In the genomic region with DNA sequence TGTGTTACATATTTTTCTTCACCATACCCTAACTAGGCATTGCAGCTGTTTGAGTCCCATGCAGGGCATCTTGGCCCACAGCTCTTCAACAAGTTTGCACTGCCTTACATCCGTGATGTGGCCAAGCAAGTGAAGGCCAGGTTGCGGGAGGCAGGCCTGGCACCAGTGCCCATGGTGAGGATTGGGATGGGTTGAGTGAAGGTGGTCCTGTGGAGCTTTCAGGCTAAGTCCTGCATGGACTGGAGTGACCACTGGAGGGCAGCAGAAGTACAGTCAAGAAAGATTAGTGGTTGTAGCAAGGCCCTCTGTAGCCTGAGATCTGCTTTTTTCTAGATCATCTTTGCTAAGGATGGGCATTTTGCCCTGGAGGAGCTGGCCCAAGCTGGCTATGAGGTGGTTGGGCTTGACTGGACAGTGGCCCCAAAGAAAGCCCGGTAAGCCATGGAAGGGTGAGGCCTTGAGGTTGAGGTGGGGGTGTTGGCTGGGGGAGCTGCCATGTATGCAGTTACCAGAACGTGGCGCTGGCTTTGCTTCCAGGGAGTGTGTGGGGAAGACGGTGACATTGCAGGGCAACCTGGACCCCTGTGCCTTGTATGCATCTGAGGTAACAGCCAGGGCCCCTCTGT, we compare ENCODE assay signal across 8 cellular contexts. TPM values are rescaled to one million over a fixed set of nuclear protein-coding genes. Genes with fewer than 3 reads are reported as not detected.
A peak's percentile ranks its signal among the peaks of the same experiment; 100 is the strongest.
DNase-seq lines count a peak whose midpoint lies in the region; ATAC-seq, FAIRE-seq and TF ChIP-seq lines count a peak whose summit lies in the region.

No MANE protein-coding gene starts in this region.

- H3K27ac ChIP-seq in neutrophil, result no peak overlapping the region
- peak overlapping the region; percentile 37 for H3K27ac ChIP-seq in stomach smooth muscle (ENCODE audit: low read length)

- DNase-seq in DMS 273 treated with DMSO at 0.1 percent for 48 hours (lab: John Stamatoyannopoulos, UW) (peak; percentile 31), LHCN-M2 (ENCODE audit: low read depth) (peak; percentile 80), RCC 7860 (ENCODE audit: low spot score) (peak; percentile 63), activated T-helper 1 cell treated with Interleukin-2 at 50 U/mL for 16 hours (ENCODE audit: low read depth) (peak; percentile 53), fibroblast of pulmonary artery (ENCODE audit: low read depth) (peak; percentile 93)

- no peak for FAIRE-seq in RCC 7860 (lab: Jason Lieb, UNC)

- H3K36me3 ChIP-seq in neutrophil, result peaks cover 15% of the 10 kb centered on the region
- H3K36me3 ChIP-seq in stomach smooth muscle (ENCODE audit: control insufficient read depth in 2 of 2, insufficient read depth in 2 of 2, low read length in 2 of 2), result peaks cover 7 to 11% of the 10 kb centered on the region in 2 donors

- no peak overlapping the region for H3K4me3 ChIP-seq in fibroblast of pulmonary artery (replicated peaks; ENCODE audit: low read depth, low read length)
- H3K4me3 ChIP-seq in neutrophil (ENCODE audit: low read depth in 1 of 2, low read length in 1 of 2), result no peak overlapping the region
- no peak overlapping the region for H3K4me3 ChIP-seq in stomach smooth muscle (ENCODE audit: low read length in 2 of 2)

- peaks cover 34 to 42% of the 10 kb centered on the region in 2 experiments for H3K4me1 ChIP-seq in neutrophil (ENCODE audit: control insufficient read depth in 1 of 2, insufficient read depth in 1 of 2, low read depth in 1 of 2, low read length in 1 of 2)
- peaks cover 47% of the 10 kb centered on the region for H3K4me1 ChIP-seq in stomach smooth muscle (ENCODE audit: control insufficient read depth, insufficient read depth, low read length)

- ATAC-seq in HG02981 (IDR thresholded peaks at IDR 0.05; ENCODE audit: unreplicated experiment), result no peak

- TF ChIP-seq CTCF in fibroblast of pulmonary artery (IDR thresholded peaks at IDR 0.05; ENCODE audit: low read length, missing control alignments) (peak; percentile 91), neutrophil (IDR thresholded peaks at IDR 0.05) (peak; percentile 92)

- H3K27me3 ChIP-seq in neutrophil, result no peaks in the 10 kb centered on the region
- H3K27me3 ChIP-seq in stomach smooth muscle (ENCODE audit: control insufficient read depth in 1 of 2, insufficient read depth in 2 of 2, low read length in 2 of 2), result no peaks in the 10 kb centered on the region

- no peaks in the 10 kb centered on the region for H3K9me3 ChIP-seq in neutrophil
- no peaks in the 10 kb centered on the region for H3K9me3 ChIP-seq in stomach smooth muscle (ENCODE audit: control insufficient read depth in 2 of 2, low read length in 2 of 2)

- peak overlapping the region; percentile 21 to 22 for H3K9ac ChIP-seq in stomach smooth muscle (ENCODE audit: low read length in 2 of 2)

RNA-seq across cellular contexts. Expression of a gene that starts 2.5 kb away (rescaled TPM):
- total RNA-seq in LHCN-M2 (2014; rRNA removed), result 122 and 124 TPM in 2 replicates
- polyA plus RNA-seq in LHCN-M2 (2012), result 168 TPM

RNA-seq across cellular contexts. Expression of a gene that starts 3.4 kb away (rescaled TPM):
- total RNA-seq in LHCN-M2 (2014; rRNA removed), result 39.2 and 40.8 TPM in 2 replicates
- 35.6 TPM for polyA plus RNA-seq in LHCN-M2 (2012)

RNA-seq across cellular contexts. Expression of a gene that starts 28.1 kb away (rescaled TPM):
- total RNA-seq in LHCN-M2 (2014; rRNA removed), result 42.5 and 47.9 TPM in 2 replicates
- polyA plus RNA-seq in LHCN-M2 (2012), result 36.3 TPM

Comparison
In these comparisons a context has a peak if more than half of its experiments do, and no peak if none do; other contexts are left out.
1. DNase-seq: peak in every context shown above with its lines; median percentile 93 in fibroblast of pulmonary artery; 80 in LHCN-M2; 63 in RCC 7860; 53 in activated T-helper 1 cell treated with Interleukin-2 at 50 U/mL for 16 hours; 31 in DMS 273 treated with DMSO at 0.1 percent for 48 hours.